ENCODE assay signal across 1 cellular context in genomic region chr12:118055144-118055557, GRCh38.
TF ChIP-seq lines count a peak whose summit lies in the region.

No MANE protein-coding gene starts in this region.

TF ChIP-seq in endothelial cell of umbilical vein, 7 proteins besides CTCF, POLR2A, EP300 and RAD21:
- peak; percentile 12 for TF ChIP-seq FOS (IDR thresholded peaks at IDR 0.05; ENCODE audit: borderline replicate concordance, insufficient read depth, low read length)
- no peak for TF ChIP-seq MYC (IDR thresholded peaks at IDR 0.05; ENCODE audit: low read depth, low read length)
- TF ChIP-seq POLR2AphosphoS5 (IDR thresholded peaks at IDR 0.05; ENCODE audit: insufficient read depth, low read depth, low read length), result peak; percentile 13
- TF ChIP-seq GATA2 (IDR thresholded peaks at IDR 0.05; ENCODE audit: insufficient read depth, insufficient read length, low read depth, low read length), result peak; percentile 28
- no peak for TF ChIP-seq JUN (IDR thresholded peaks at IDR 0.05; ENCODE audit: borderline replicate concordance, insufficient read depth, insufficient read length, low read depth)
TF ChIP-seq in endothelial cell of umbilical vein: peak in this region for 3.
